Comparison of ENCODE assay signal across 14 cellular contexts in the genomic region with DNA sequence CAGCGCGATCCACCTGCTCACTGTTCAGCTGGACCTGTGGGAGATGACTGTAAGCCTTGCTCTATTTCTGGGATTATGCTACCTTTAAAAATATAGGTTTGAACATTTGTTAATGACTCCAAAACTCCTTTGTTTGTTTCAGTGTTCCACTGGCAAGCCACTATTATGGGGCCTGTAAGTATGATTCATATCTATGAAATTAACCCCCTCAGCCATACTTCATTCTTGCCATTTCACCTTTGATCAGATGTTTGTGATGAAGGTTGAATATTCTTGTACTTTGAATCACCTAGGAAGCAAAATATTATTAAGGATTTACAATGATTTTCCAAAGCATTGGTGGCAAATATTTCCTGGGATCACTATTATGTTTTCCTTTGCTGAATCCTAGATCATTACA. TPM values are rescaled to one million over a fixed set of nuclear protein-coding genes. Genes with fewer than 3 reads are reported as not detected.
DNase-seq lines count a peak whose midpoint lies in the region; ATAC-seq and TF ChIP-seq lines count a peak whose summit lies in the region.
"Had no signal": no experiment of that assay in that cellular context is flagged by ENCODE, and none has a peak within 500 bp of the region (broad histone marks: within the 10 kb centered on the region; RNA-seq: fewer than 3 reads in every experiment).

No MANE protein-coding gene starts in this region.

- TF ChIP-seq POLR2A in gastrocnemius medialis (IDR thresholded peaks at IDR 0.05), result no peak
- no peak for TF ChIP-seq POLR2A in esophagus squamous epithelium (IDR thresholded peaks at IDR 0.05)

- no peak overlapping the region for H3K4me2 ChIP-seq in PC-9
- H3K4me2 ChIP-seq: BLaER1 had no signal

- DNase-seq in PC-9, result no peak
- peak; percentile 5 for DNase-seq in kidney tubule cell (ENCODE audit: low spot score)
- DNase-seq in gastrocnemius medialis, result no peak
- no peak for DNase-seq in NCI-H146 (lab: John Stamatoyannopoulos, UW)
- no peak for DNase-seq in stimulated activated CD4-positive, alpha-beta T cell treated with anti-CD3 and anti-CD28 coated beads, Interleukin-12 subunit alpha, Interleukin-12 subunit beta, amount 100 ng/mL, for 4 hours
- no peak for DNase-seq in esophagus squamous epithelium (lab: John Stamatoyannopoulos, UW)
- DNase-seq in NCI-H345 treated with DMSO at 0.1 percent for 48 hours (lab: John Stamatoyannopoulos, UW; ENCODE audit: unreplicated experiment), result no peak
- DNase-seq: AML-193; CD4-positive, alpha-beta memory T cell; DMS153; DMS79; GF-D8; H9 had no signal

- H3K4me3 ChIP-seq in PC-9 (no peak overlapping the region), gastrocnemius medialis (no peak overlapping the region), esophagus squamous epithelium (no peak overlapping the region)
- H3K4me3 ChIP-seq: BLaER1 had no signal

- H3K27me3 ChIP-seq in PC-9 (ENCODE audit: insufficient read depth, low read depth) (no peaks in the 10 kb centered on the region), gastrocnemius medialis (no peaks in the 10 kb centered on the region), esophagus squamous epithelium (no peaks in the 10 kb centered on the region)
- H3K27me3 ChIP-seq: BLaER1 had no signal

- BruUV-seq in PC-9 (replicated peaks; lab: Mats Ljungman, UMichigan), result no TSS peak

- peaks cover 43% of the 10 kb centered on the region; the same call in 1 of the 2 replicates for H3K79me2 ChIP-seq in PC-9 (ENCODE audit: low read depth)

- peaks cover 31% of the 10 kb centered on the region for H3K4me1 ChIP-seq in PC-9 (replicated peaks; ENCODE audit: insufficient read depth)
- peaks cover 51 to 57% of the 10 kb centered on the region in 2 donors for H3K4me1 ChIP-seq in gastrocnemius medialis
- peaks cover 0 to 12% (median 2%) of the 10 kb centered on the region in 3 donors for H3K4me1 ChIP-seq in esophagus squamous epithelium

- peak overlapping the region; percentile 18 for H3K27ac ChIP-seq in PC-9
- H3K27ac ChIP-seq in gastrocnemius medialis, result peak overlapping the region; percentile 85 to 98 (median 86)
- H3K27ac ChIP-seq in esophagus squamous epithelium, result no peak overlapping the region
- H3K27ac ChIP-seq: BLaER1 had no signal

- no peaks in the 10 kb centered on the region for H3K9me2 ChIP-seq in PC-9 (ENCODE audit: insufficient read depth)

- CTCF ChIA-PET in PC-9 (lab: Charles Lee), result no interaction called here

- H2AFZ ChIP-seq in PC-9, result no peak overlapping the region

- no peak for ATAC-seq in gastrocnemius medialis

- 0 out of 2 replicates have a peak, but pooled peaks cover 10% of the 10 kb centered on the region for H3F3A ChIP-seq in PC-9 (ENCODE audit: insufficient read depth, low read depth)

- intact Hi-C loops in PC-9 (cut with micrococcal nuclease; ENCODE audit: unreplicated experiment) (no loop called here), gastrocnemius medialis (cut with DNase I; ENCODE audit: low total_unique reads) (loop anchor here (2.0 kb wide), 1 partner anchor 27 kb away; a partner anchor contains a TSS), esophagus squamous epithelium (cut with DNase I) (no loop called here)

- POLR2A ChIA-PET in PC-9 (lab: Charles Lee; ENCODE audit: unreplicated experiment), result no interaction called here

- no peaks in the 10 kb centered on the region for H3K9me3 ChIP-seq in PC-9 (ENCODE audit: insufficient read depth, low read depth)
- no peaks in the 10 kb centered on the region for H3K9me3 ChIP-seq in gastrocnemius medialis
- no peaks in the 10 kb centered on the region for H3K9me3 ChIP-seq in esophagus squamous epithelium
- H3K9me3 ChIP-seq: BLaER1 had no signal

- H3K36me3 ChIP-seq in PC-9 (ENCODE audit: low read depth) (peaks cover 30% of the 10 kb centered on the region), gastrocnemius medialis (peaks cover 2 to 47% of the 10 kb centered on the region in 2 donors), esophagus squamous epithelium (peaks cover 0 to 36% (median 0%) of the 10 kb centered on the region in 3 donors)

- TF ChIP-seq CTCF in PC-9 (conservative IDR thresholded peaks at IDR 0.05), result no peak
- no peak for TF ChIP-seq CTCF in gastrocnemius medialis (IDR thresholded peaks at IDR 0.05 in 4 of 5, conservative IDR thresholded peaks at IDR 0.05 in 1 of 5)
- no peak for TF ChIP-seq CTCF in esophagus squamous epithelium (IDR thresholded peaks at IDR 0.05)

- WGBS in esophagus squamous epithelium, 2 donors, result 97 to 100% methylated on average over 2 of the region's 2 CpGs

- H4K20me1 ChIP-seq in PC-9 (ENCODE audit: insufficient read depth), result peaks cover 10% of the 10 kb centered on the region; the same call in 1 of the 2 replicates

- in situ Hi-C loops in gastrocnemius medialis (cut with MboI; ENCODE audit: low sequenced_read_pairs in 4 of 4), result no loop called here

RNA-seq across cellular contexts. Expression of a gene that starts 23.9 kb away (rescaled TPM):
- total RNA-seq in PC-9 (2021), result 80.6 and 87.1 TPM in 2 replicates
- total RNA-seq in gastrocnemius medialis, result 10 to 100 TPM in 3 of 4 donors, 1 to 10 TPM in 1; 9.2 to 21.7 (median 15.0) TPM
- total RNA-seq in esophagus squamous epithelium, result 10 to 100 TPM in 3 of 4 donors, 1 to 10 TPM in 1; 7.2 to 32.8 (median 19.0) TPM

RNA-seq across cellular contexts. Expression of a gene that starts 26.5 kb away (rescaled TPM):
- total RNA-seq in PC-9 (2021), result 16.9 and 24.0 TPM in 2 replicates
- total RNA-seq in gastrocnemius medialis, result 100 to 1,000 TPM in 1 of 4 donors, 10 to 100 TPM in 3; 62.0 to 178 (median 81.6) TPM
- 10 to 100 TPM; 12.2 to 14.9 (median 13.9) TPM for total RNA-seq in esophagus squamous epithelium

Comparison
In these comparisons a context has a peak if more than half of its experiments do, and no peak if none do; other contexts are left out.
1. H3K27ac ChIP-seq: peak in PC-9 (single experiment) and gastrocnemius medialis (4 of 4); none in esophagus squamous epithelium (0 of 4).